1 cellular context compared by ENCODE assay signal in genomic region chr2:9988320-9988719, GRCh38.
TF ChIP-seq lines count a peak whose summit lies in the region.

No MANE protein-coding gene starts in this region.

TF ChIP-seq in SK-N-SH, 30 proteins besides CTCF, POLR2A, EP300 and RAD21 (continued from another document):
- no peak for TF ChIP-seq ELF1 (IDR thresholded peaks at IDR 0.05)
- TF ChIP-seq TCF12 (IDR thresholded peaks at IDR 0.05) = no peak
- TF ChIP-seq, protein P1, sequence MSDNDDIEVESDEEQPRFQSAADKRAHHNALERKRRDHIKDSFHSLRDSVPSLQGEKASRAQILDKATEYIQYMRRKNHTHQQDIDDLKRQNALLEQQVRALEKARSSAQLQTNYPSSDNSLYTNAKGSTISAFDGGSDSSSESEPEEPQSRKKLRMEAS (IDR thresholded peaks at IDR 0.05; ENCODE audit: low read depth) = no peak
- no peak for TF ChIP-seq IRF3 (IDR thresholded peaks at IDR 0.05; ENCODE audit: low read depth, low read length)
- no peak for TF ChIP-seq FOXJ3 (CRISPR knock-in tag; IDR thresholded peaks at IDR 0.05)
- TF ChIP-seq TAF1 (IDR thresholded peaks at IDR 0.05; ENCODE audit: borderline replicate concordance, low read depth, low read length) = no peak
- TF ChIP-seq, protein P2, sequence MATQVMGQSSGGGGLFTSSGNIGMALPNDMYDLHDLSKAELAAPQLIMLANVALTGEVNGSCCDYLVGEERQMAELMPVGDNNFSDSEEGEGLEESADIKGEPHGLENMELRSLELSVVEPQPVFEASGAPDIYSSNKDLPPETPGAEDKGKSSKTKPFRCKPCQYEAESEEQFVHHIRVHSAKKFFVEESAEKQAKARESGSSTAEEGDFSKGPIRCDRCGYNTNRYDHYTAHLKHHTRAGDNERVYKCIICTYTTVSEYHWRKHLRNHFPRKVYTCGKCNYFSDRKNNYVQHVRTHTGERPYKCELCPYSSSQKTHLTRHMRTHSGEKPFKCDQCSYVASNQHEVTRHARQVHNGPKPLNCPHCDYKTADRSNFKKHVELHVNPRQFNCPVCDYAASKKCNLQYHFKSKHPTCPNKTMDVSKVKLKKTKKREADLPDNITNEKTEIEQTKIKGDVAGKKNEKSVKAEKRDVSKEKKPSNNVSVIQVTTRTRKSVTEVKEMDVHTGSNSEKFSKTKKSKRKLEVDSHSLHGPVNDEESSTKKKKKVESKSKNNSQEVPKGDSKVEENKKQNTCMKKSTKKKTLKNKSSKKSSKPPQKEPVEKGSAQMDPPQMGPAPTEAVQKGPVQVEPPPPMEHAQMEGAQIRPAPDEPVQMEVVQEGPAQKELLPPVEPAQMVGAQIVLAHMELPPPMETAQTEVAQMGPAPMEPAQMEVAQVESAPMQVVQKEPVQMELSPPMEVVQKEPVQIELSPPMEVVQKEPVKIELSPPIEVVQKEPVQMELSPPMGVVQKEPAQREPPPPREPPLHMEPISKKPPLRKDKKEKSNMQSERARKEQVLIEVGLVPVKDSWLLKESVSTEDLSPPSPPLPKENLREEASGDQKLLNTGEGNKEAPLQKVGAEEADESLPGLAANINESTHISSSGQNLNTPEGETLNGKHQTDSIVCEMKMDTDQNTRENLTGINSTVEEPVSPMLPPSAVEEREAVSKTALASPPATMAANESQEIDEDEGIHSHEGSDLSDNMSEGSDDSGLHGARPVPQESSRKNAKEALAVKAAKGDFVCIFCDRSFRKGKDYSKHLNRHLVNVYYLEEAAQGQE (IDR thresholded peaks at IDR 0.05; ENCODE audit: low read depth, low read length) = no peak
